2 cellular contexts compared by ENCODE assay signal in genomic region chr19:33546656-33547055, GRCh38.
TF ChIP-seq lines count a peak whose summit lies in the region.

No MANE protein-coding gene starts in this region.

TF ChIP-seq in GM12878, 131 proteins besides CTCF, POLR2A, EP300 and RAD21:
- TF ChIP-seq CHD2 (IDR thresholded peaks at IDR 0.05; ENCODE audit: borderline replicate concordance, low read depth, low read length), result no peak
- 0 out of 2 replicates have a peak, but pooled peaks have one; percentile 16 for TF ChIP-seq PAX5 (IDR thresholded peaks at IDR 0.05; ENCODE audit: borderline replicate concordance, low read depth, low read length)
- TF ChIP-seq, protein P1, sequence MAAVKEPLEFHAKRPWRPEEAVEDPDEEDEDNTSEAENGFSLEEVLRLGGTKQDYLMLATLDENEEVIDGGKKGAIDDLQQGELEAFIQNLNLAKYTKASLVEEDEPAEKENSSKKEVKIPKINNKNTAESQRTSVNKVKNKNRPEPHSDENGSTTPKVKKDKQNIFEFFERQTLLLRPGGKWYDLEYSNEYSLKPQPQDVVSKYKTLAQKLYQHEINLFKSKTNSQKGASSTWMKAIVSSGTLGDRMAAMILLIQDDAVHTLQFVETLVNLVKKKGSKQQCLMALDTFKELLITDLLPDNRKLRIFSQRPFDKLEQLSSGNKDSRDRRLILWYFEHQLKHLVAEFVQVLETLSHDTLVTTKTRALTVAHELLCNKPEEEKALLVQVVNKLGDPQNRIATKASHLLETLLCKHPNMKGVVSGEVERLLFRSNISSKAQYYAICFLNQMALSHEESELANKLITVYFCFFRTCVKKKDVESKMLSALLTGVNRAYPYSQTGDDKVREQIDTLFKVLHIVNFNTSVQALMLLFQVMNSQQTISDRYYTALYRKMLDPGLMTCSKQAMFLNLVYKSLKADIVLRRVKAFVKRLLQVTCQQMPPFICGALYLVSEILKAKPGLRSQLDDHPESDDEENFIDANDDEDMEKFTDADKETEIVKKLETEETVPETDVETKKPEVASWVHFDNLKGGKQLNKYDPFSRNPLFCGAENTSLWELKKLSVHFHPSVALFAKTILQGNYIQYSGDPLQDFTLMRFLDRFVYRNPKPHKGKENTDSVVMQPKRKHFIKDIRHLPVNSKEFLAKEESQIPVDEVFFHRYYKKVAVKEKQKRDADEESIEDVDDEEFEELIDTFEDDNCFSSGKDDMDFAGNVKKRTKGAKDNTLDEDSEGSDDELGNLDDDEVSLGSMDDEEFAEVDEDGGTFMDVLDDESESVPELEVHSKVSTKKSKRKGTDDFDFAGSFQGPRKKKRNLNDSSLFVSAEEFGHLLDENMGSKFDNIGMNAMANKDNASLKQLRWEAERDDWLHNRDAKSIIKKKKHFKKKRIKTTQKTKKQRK (IDR thresholded peaks at IDR 0.05; ENCODE audit: low read depth, low read length), result no peak
- TF ChIP-seq IKZF2 (IDR thresholded peaks at IDR 0.05), result no peak
- TF ChIP-seq MEF2A (IDR thresholded peaks at IDR 0.05; ENCODE audit: insufficient read depth, low read depth, low read length), result no peak

TF ChIP-seq in H1, 55 proteins besides CTCF, POLR2A, EP300 and RAD21:
- TF ChIP-seq MAFK (IDR thresholded peaks at IDR 0.05; ENCODE audit: low read depth, low read length) (no peak), TEAD4 (IDR thresholded peaks at IDR 0.05; ENCODE audit: low read depth, low read length) (no peak), GABPA (IDR thresholded peaks at IDR 0.05; ENCODE audit: borderline replicate concordance, insufficient read depth, low read length) (no peak), USF2 (IDR thresholded peaks at IDR 0.05; ENCODE audit: low read length) (no peak), SAP30 (IDR thresholded peaks at IDR 0.05; ENCODE audit: insufficient read depth, insufficient replicate concordance, low read length) (no peak), POU5F1 (IDR thresholded peaks at IDR 0.05; ENCODE audit: low read depth, low read length) (no peak), SP2 (IDR thresholded peaks at IDR 0.05; ENCODE audit: low read length) (no peak), ASH2L (IDR thresholded peaks at IDR 0.05; ENCODE audit: low read length) (no peak), MAX (IDR thresholded peaks at IDR 0.05) (no peak), BRCA1 (IDR thresholded peaks at IDR 0.05; ENCODE audit: low read depth, low read length) (no peak), E2F6 (IDR thresholded peaks at IDR 0.05) (no peak), SP1 (IDR thresholded peaks at IDR 0.05; ENCODE audit: low read depth, low read length) (no peak)
TF ChIP-seq in H1: peak in this region for 0.
